ENCODE assay signal across 23 cellular contexts in the genomic region with DNA sequence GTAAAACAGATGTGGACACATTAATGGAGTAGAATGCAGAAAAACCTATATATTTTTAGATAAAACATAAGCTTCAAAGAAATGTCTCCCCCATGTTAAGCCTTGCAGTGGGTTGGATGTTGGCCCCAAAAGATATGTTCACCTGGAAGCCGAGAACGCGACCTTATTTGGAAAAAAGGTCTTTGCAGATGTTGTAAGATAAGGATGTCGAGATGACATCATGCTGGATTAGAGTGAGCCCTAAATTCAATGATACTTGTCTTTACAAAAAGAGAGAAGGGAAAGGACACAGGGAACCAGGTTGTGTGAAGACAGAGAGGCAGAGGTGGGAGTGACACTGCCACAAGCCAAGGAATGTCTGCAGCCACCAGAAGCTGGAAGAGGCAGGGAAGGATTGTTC. TPM values are rescaled to one million over a fixed set of nuclear protein-coding genes. Genes with fewer than 3 reads are reported as not detected.
DNase-seq lines count a peak whose midpoint lies in the region; ATAC-seq, FAIRE-seq and TF ChIP-seq lines count a peak whose summit lies in the region.
"Had no signal": no experiment of that assay in that cellular context is flagged by ENCODE, and none has a peak within 500 bp of the region (broad histone marks: within the 10 kb centered on the region; RNA-seq: fewer than 3 reads in every experiment).

No MANE protein-coding gene starts in this region.

- peak overlapping the region in 8 of 9 donors; percentile 87 to 96 (median 94) for H3K27ac Mint-ChIP-seq in naive thymus-derived CD4-positive, alpha-beta T cell
- H3K27ac Mint-ChIP-seq in endothelial cell (ENCODE audit: unreplicated experiment) (no peak overlapping the region), WTC11 (no peak overlapping the region)
- H3K27ac Mint-ChIP-seq: H9 had no signal

- H3K4me2 ChIP-seq in HepG2 (ENCODE audit: low read depth, low read length) = no peak overlapping the region
- H3K4me2 ChIP-seq: BLaER1 had no signal

- no peaks in the 10 kb centered on the region; the same call in 1 of the 2 replicates for H4K20me1 ChIP-seq in HepG2 (ENCODE audit: insufficient read depth, low read length)

- peaks cover 42 to 76% (median 68%) of the 10 kb centered on the region in 7 donors for H3K4me1 Mint-ChIP-seq in naive thymus-derived CD4-positive, alpha-beta T cell
- H3K4me1 Mint-ChIP-seq in endothelial cell (ENCODE audit: unreplicated experiment) (peaks cover 51% of the 10 kb centered on the region), WTC11 (peaks cover 34% of the 10 kb centered on the region)

- CTCF ChIA-PET in HepG2 (lab: Yijun Ruan, JAX; ENCODE audit: low intra/inter-chr PET ratio, low total read pairs) = no interaction called here
- CTCF ChIA-PET in naive thymus-derived CD4-positive, alpha-beta T cell (lab: Charles Lee) = interaction anchor here (0.6 to 0.7 kb wide), 2 partner anchors 163 to 195 kb away, joined by 3 read pairs; no protein-coding TSS in a partner anchor
- CTCF ChIA-PET in WTC11 (lab: Charles Lee) = no interaction called here

- no peak for FAIRE-seq in HepG2 (lab: Jason Lieb, UNC)
- FAIRE-seq: GM12892, GM19239 had no signal

- no TSS peak for BruUV-seq in HepG2 (replicated peaks; lab: Mats Ljungman, UMichigan)

- H3K27ac ChIP-seq in HepG2 (ENCODE audit: extremely low read length, insufficient read depth, low read length) (no peak overlapping the region), right lobe of liver (no peak overlapping the region), Peyer's patch (no peak overlapping the region)
- peak overlapping the region; percentile 74 for H3K27ac ChIP-seq in naive thymus-derived CD4-positive, alpha-beta T cell (ENCODE audit: low read depth, low read length)
- H3K27ac ChIP-seq: BLaER1, RWPE1, SJSA1 had no signal

- H3K4me3 Mint-ChIP-seq in naive thymus-derived CD4-positive, alpha-beta T cell = peak overlapping the region in 4 of 10 donors; percentile 40 to 76 (median 44)
- H3K4me3 Mint-ChIP-seq in endothelial cell (ENCODE audit: unreplicated experiment) (no peak overlapping the region), WTC11 (no peak overlapping the region)
- H3K4me3 Mint-ChIP-seq: H9 had no signal

- 67% methylated on average over 4 of the region's 4 CpGs for WGBS in HepG2 (ENCODE audit: low lambda C conversion rate)
- WGBS in right lobe of liver (ENCODE audit: insufficient coverage, low coverage, low lambda C conversion rate, missing lambda C conversion rate) = 92% methylated on average over 4 of the region's 4 CpGs

- in situ Hi-C loops in HepG2 (cut with HindIII; ENCODE audit: extremely low pct_ligation_motif_present, low pct_unique_long_range_greater_than_20kb) = no loop called here

- TF ChIP-seq EP300 in HepG2 (IDR thresholded peaks at IDR 0.05; ENCODE audit: low read depth in 2 of 2, low read length in 2 of 2) (no peak), HepG2 (CRISPR knock-in tag; IDR thresholded peaks at IDR 0.05; ENCODE audit: borderline replicate concordance) (no peak)

- TF ChIP-seq CTCF in HepG2 (CRISPR knock-in tag; IDR thresholded peaks at IDR 0.05) = no peak
- TF ChIP-seq CTCF in right lobe of liver (IDR thresholded peaks at IDR 0.05) = no peak
- no peak for TF ChIP-seq CTCF in Peyer's patch (IDR thresholded peaks at IDR 0.05)
- TF ChIP-seq CTCF in endothelial cell (IDR thresholded peaks at IDR 0.05; ENCODE audit: unreplicated experiment) = no peak
- TF ChIP-seq CTCF in WTC11 (IDR thresholded peaks at IDR 0.05) = no peak

- peaks cover 0 to 26% of the 10 kb centered on the region in 2 experiments; a peak in 3 of 5 replicates for H3K27me3 ChIP-seq in HepG2 (ENCODE audit: control insufficient read depth in 1 of 2, insufficient read depth in 2 of 2, low read length in 2 of 2)
- no peaks in the 10 kb centered on the region for H3K27me3 ChIP-seq in right lobe of liver
- no peaks in the 10 kb centered on the region for H3K27me3 ChIP-seq in naive thymus-derived CD4-positive, alpha-beta T cell (ENCODE audit: control insufficient read depth in 2 of 2, insufficient read depth in 2 of 2, low read length in 2 of 2)
- no peaks in the 10 kb centered on the region for H3K27me3 ChIP-seq in Peyer's patch
- H3K27me3 ChIP-seq: BLaER1, SJSA1 had no signal

- peaks cover 0 to 20% (median 0%) of the 10 kb centered on the region in 11 donors for H3K9me3 Mint-ChIP-seq in naive thymus-derived CD4-positive, alpha-beta T cell
- H3K9me3 Mint-ChIP-seq in endothelial cell (ENCODE audit: unreplicated experiment) (no peaks in the 10 kb centered on the region), WTC11 (no peaks in the 10 kb centered on the region)
- H3K9me3 Mint-ChIP-seq: H9 had no signal

- no peaks in the 10 kb centered on the region for H3K9me3 ChIP-seq in HepG2 (ENCODE audit: low read length)
- no peaks in the 10 kb centered on the region for H3K9me3 ChIP-seq in right lobe of liver
- H3K9me3 ChIP-seq in naive thymus-derived CD4-positive, alpha-beta T cell (ENCODE audit: control insufficient read depth in 2 of 3, low read length in 3 of 3) = no peaks in the 10 kb centered on the region
- H3K9me3 ChIP-seq in Peyer's patch = no peaks in the 10 kb centered on the region
- H3K9me3 ChIP-seq: BLaER1, SJSA1 had no signal

- peaks cover 25% of the 10 kb centered on the region for H3K4me1 ChIP-seq in HepG2 (ENCODE audit: insufficient read depth, low read length)
- H3K4me1 ChIP-seq in right lobe of liver = peaks cover 0 to 9% (median 0%) of the 10 kb centered on the region in 4 donors
- peaks cover 48 to 50% of the 10 kb centered on the region in 2 donors for H3K4me1 ChIP-seq in naive thymus-derived CD4-positive, alpha-beta T cell (ENCODE audit: control insufficient read depth in 2 of 2, insufficient read depth in 2 of 2, low read length in 2 of 2)
- H3K4me1 ChIP-seq in Peyer's patch = peaks cover 0 to 13% (median 2%) of the 10 kb centered on the region in 4 donors

- H3K79me2 ChIP-seq in HepG2 (ENCODE audit: insufficient read depth, low read length) = peaks cover 10% of the 10 kb centered on the region

- no peaks in the 10 kb centered on the region for H3K27me3 Mint-ChIP-seq in naive thymus-derived CD4-positive, alpha-beta T cell
- peaks cover 11% of the 10 kb centered on the region for H3K27me3 Mint-ChIP-seq in endothelial cell (ENCODE audit: unreplicated experiment)
- peaks cover 8% of the 10 kb centered on the region for H3K27me3 Mint-ChIP-seq in WTC11 (ENCODE audit: low read depth)

- TF ChIP-seq POLR2A in HepG2 (IDR thresholded peaks at IDR 0.05; ENCODE audit: insufficient read depth in 1 of 2, low read depth in 2 of 2, low read length in 2 of 2) (no peak), right lobe of liver (IDR thresholded peaks at IDR 0.05) (no peak), Peyer's patch (IDR thresholded peaks at IDR 0.05) (no peak)

- intact Hi-C loops in HepG2 (cut with micrococcal nuclease; ENCODE audit: unreplicated experiment) (loop anchor here (5.0 kb wide), 1 partner anchor 176 kb away; no protein-coding TSS in a partner anchor), right lobe of liver (cut with DNase I) (no loop called here)
- intact Hi-C loops in naive thymus-derived CD4-positive, alpha-beta T cell (cut with micrococcal nuclease) = loop anchor here in 1 of 2 donors (10.0 kb wide), 1 partner anchor 407 kb away; a partner anchor contains a TSS

- H3K36me3 ChIP-seq in HepG2 (replicated peaks in 1 of 2; ENCODE audit: control insufficient read depth in 1 of 2, insufficient read depth in 2 of 2, low read length in 2 of 2) (no peaks in the 10 kb centered on the region), right lobe of liver (no peaks in the 10 kb centered on the region), Peyer's patch (no peaks in the 10 kb centered on the region)
- H3K36me3 ChIP-seq in naive thymus-derived CD4-positive, alpha-beta T cell (ENCODE audit: control insufficient read depth in 2 of 3, insufficient read depth in 3 of 3, low read length in 3 of 3) = no peaks in the 10 kb centered on the region
- H3K36me3 ChIP-seq: BLaER1 had no signal

- H3K4me3 ChIP-seq in HepG2 (replicated peaks in 1 of 3; ENCODE audit: insufficient read depth in 1 of 3, low read depth in 2 of 3, low read length in 3 of 3) = no peak overlapping the region
- no peak overlapping the region for H3K4me3 ChIP-seq in right lobe of liver
- no peak overlapping the region for H3K4me3 ChIP-seq in naive thymus-derived CD4-positive, alpha-beta T cell (ENCODE audit: low read length)
- H3K4me3 ChIP-seq in Peyer's patch = no peak overlapping the region
- H3K4me3 ChIP-seq: BLaER1, SJSA1 had no signal

- H3K36me3 Mint-ChIP-seq in naive thymus-derived CD4-positive, alpha-beta T cell = peaks cover 0 to 34% (median 9%) of the 10 kb centered on the region in 5 donors
- H3K36me3 Mint-ChIP-seq in endothelial cell (ENCODE audit: low read depth, unreplicated experiment) (peaks cover 7% of the 10 kb centered on the region), WTC11 (0 out of 2 replicates have a peak, but pooled peaks cover 2% of the 10 kb centered on the region)

- H2AFZ ChIP-seq in HepG2 (ENCODE audit: low read length) = no peak overlapping the region

- DNase-seq in NCI-H2029 (lab: John Stamatoyannopoulos, UW) (peak; percentile 15), NCI-H2029 treated with DMSO at 0.1 percent for 48 hours (lab: John Stamatoyannopoulos, UW) (no peak), HepG2 (ENCODE audit: low spot score) (no peak), right lobe of liver (no peak), Peyer's patch (no peak), endothelial cell (ENCODE audit: low spot score) (no peak), WTC11 (ENCODE audit: low spot score) (no peak)
- DNase-seq in naive thymus-derived CD4-positive, alpha-beta T cell = no peak
- DNase-seq: 8988T; DND-41; GDM1; H9; Kasumi-1; NCI-H1436; NCI-H2081 treated with DMSO at 0.1 percent for 48 hours; NCI-H69; NK-92 treated with Interleukin-12 subunit alpha and Interleukin-12 subunit beta, amount 100 ng/mL, for 24 hours; OCI-M1 had no signal

- H3K9ac ChIP-seq in HepG2 (ENCODE audit: insufficient read depth, low read depth, low read length) = no peak overlapping the region
- H3K9ac ChIP-seq: BLaER1 had no signal

- no peak for TF ChIP-seq RAD21 in HepG2 (CRISPR knock-in tag; IDR thresholded peaks at IDR 0.05)

- POLR2A ChIA-PET in HepG2 (lab: Yijun Ruan, JAX) = no interaction called here
- POLR2A ChIA-PET in naive thymus-derived CD4-positive, alpha-beta T cell (lab: Charles Lee) = interaction anchor here (0.5 to 3.6 kb wide), 6 partner anchors 12 to 373 kb away, joined by 3 to 16 read pairs (median 4); no protein-coding TSS in a partner anchor
- POLR2A ChIA-PET in WTC11 (lab: Charles Lee) = no interaction called here

- no peak for ATAC-seq in HepG2
- ATAC-seq in right lobe of liver = no peak
- ATAC-seq in naive thymus-derived CD4-positive, alpha-beta T cell = no peak
- ATAC-seq in WTC11 = no peak

RNA-seq across cellular contexts. Expression of a gene that starts 3.1 kb away (rescaled TPM):
- total RNA-seq in HepG2 (2016; rRNA removed; fragmentation: Illumina TruSeq; extraction: Trizol) = 21.3 and 23.5 TPM in 2 replicates
- 20.1 and 23.4 TPM in 2 replicates for total RNA-seq in HepG2 (2016; cell fraction: cytosol; rRNA removed; fragmentation: Illumina TruSeq; extraction: Trizol; ENCODE audit: low read depth)
- total RNA-seq in HepG2 (2016; cell fraction: insoluble cytoplasmic fraction; rRNA removed; fragmentation: Illumina TruSeq; extraction: Trizol) = 17.9 and 25.3 TPM in 2 replicates
- 50.5 and 50.9 TPM in 2 replicates for total RNA-seq in HepG2 (2016; cell fraction: membrane; rRNA removed; fragmentation: Illumina TruSeq; extraction: Trizol)
- total RNA-seq in HepG2 (2016; cell fraction: nucleus; rRNA removed; fragmentation: Illumina TruSeq; extraction: Trizol) = 12.0 and 12.1 TPM in 2 replicates
- 14.8 and 19.5 TPM in 2 replicates for polyA plus RNA-seq in HepG2 (2011; rRNA removed)
- polyA plus RNA-seq in HepG2 (2011; cell fraction: cytosol; rRNA removed) = 21.4 and 24.5 TPM in 2 replicates
- polyA plus RNA-seq in HepG2 (2011; cell fraction: nucleus; rRNA removed) = 8.9 and 9.7 TPM in 2 replicates
- 20.9 and 25.1 TPM in 2 replicates for polyA plus RNA-seq in HepG2 (2012)
- 30.8 and 31.3 TPM in 2 replicates for polyA plus RNA-seq in HepG2 (2016; cell fraction: cytosol; fragmentation: Illumina TruSeq; extraction: Trizol; ENCODE audit: low read depth)
- 24.5 and 29.7 TPM in 2 replicates for polyA plus RNA-seq in HepG2 (2016; cell fraction: insoluble cytoplasmic fraction; fragmentation: Illumina TruSeq; extraction: Trizol; ENCODE audit: low read depth)
- polyA plus RNA-seq in HepG2 (2016; cell fraction: membrane; fragmentation: Illumina TruSeq; extraction: Trizol; ENCODE audit: low read depth) = 53.4 and 56.8 TPM in 2 replicates
- 18.9 and 21.5 TPM in 2 replicates for polyA plus RNA-seq in HepG2 (2016; cell fraction: nucleus; fragmentation: Illumina TruSeq; extraction: Trizol; ENCODE audit: insufficient read depth, low read depth)
- polyA minus RNA-seq in HepG2 (2011; rRNA and poly(A)+ RNA removed; ENCODE audit: low replicate concordance) = 4.0 and 18.1 TPM in 2 replicates
- 9.8 and 11.4 TPM in 2 replicates for polyA minus RNA-seq in HepG2 (2011; cell fraction: cytosol; rRNA and poly(A)+ RNA removed)
- polyA minus RNA-seq in HepG2 (2011; cell fraction: nucleus; rRNA and poly(A)+ RNA removed) = 9.0 and 11.7 TPM in 2 replicates
- total RNA-seq in right lobe of liver = 10 to 100 TPM in 1 of 6 experiments, 1 to 10 TPM in 5; 4.8 to 11.7 (median 7.1) TPM
- total RNA-seq in naive thymus-derived CD4-positive, alpha-beta T cell = 100 to 1,000 TPM in 4 of 5 experiments, 10 to 100 TPM in 1; 75.3 to 134 (median 109) TPM
- 10 to 100 TPM; 30.8 to 73.0 TPM for polyA plus RNA-seq in naive thymus-derived CD4-positive, alpha-beta T cell
- total RNA-seq in Peyer's patch = 10 to 100 TPM; 58.6 to 94.5 (median 85.8) TPM
- total RNA-seq in endothelial cell (ENCODE audit: unreplicated experiment) = 93.7 TPM
- total RNA-seq in WTC11 (2021) = 63.7 to 75.4 TPM (median 65.1 TPM) in 3 replicates

Comparison
In these comparisons a context has a peak if more than half of its experiments do, and no peak if none do; other contexts are left out.
1. H3K27ac Mint-ChIP-seq: peak in naive thymus-derived CD4-positive, alpha-beta T cell (8 of 9); none in endothelial cell (single experiment) and WTC11 (single experiment).